Comparison of ENCODE assay signal across 23 cellular contexts in the genomic region with DNA sequence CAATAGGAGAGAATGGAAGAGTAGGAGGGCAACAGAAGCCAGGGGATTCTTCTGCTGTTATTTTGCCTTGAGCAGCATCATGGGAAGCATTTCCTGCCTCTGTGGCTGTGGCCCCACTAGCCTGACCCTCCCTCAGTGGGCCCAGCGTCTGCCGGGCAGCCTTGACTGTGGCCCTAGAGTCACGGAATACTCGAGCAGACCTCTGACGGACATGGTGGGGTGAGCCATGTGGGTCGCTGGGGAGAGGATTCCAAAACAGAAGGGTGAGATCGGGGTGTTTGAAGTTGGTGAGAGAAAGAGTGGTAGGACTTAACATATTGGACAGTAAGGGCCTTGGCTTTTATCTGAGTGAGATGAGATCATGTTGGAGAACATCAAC.
"Had no signal": no experiment of that assay in that cellular context is flagged by ENCODE, and none has a peak within 500 bp of the region (broad histone marks: within the 10 kb centered on the region; RNA-seq: fewer than 3 reads in every experiment).

No MANE protein-coding gene starts in this region.

- H3K4me1 ChIP-seq: adrenal gland, ascending aorta, left lung, neural progenitor cell, psoas muscle, right atrium auricular region, stomach, transverse colon had no signal

- H3K36me3 Mint-ChIP-seq: activated CD4-positive, alpha-beta memory T cell treated with anti-CD3 and anti-CD28 coated beads for 36 hours; immature natural killer cell; naive thymus-derived CD8-positive, alpha-beta T cell; neural progenitor cell had no signal

- DNase-seq: activated CD4-positive, alpha-beta memory T cell treated with anti-CD3 and anti-CD28 coated beads for 36 hours; activated CD4-positive, alpha-beta T cell treated with anti-CD3 and anti-CD28 coated beads for 48 hours; activated naive CD4-positive, alpha-beta T cell treated with anti-CD3 and anti-CD28 coated beads, Interleukin-2, amount 50 U/mL, for 16 hours; activated T-cell treated with anti-CD3 and anti-CD28 coated beads, Interleukin-2, amount 50 U/mL, for 48 hours; adrenal gland; brain microvascular endothelial cell; caudate nucleus; dermis blood vessel endothelial cell; effector CD8-positive, alpha-beta T cell; erythroblast; foreskin fibroblast; immature natural killer cell; kidney glomerular epithelial cell; naive thymus-derived CD8-positive, alpha-beta T cell; psoas muscle; stimulated activated CD4-positive, alpha-beta T cell treated with anti-CD3 and anti-CD28 coated beads, Interleukin-1b, Interleukin-23, amount 100 ng/mL, for 48 hours; stomach; transverse colon had no signal

- H3K9me3 Mint-ChIP-seq: activated CD4-positive, alpha-beta memory T cell treated with anti-CD3 and anti-CD28 coated beads for 36 hours; immature natural killer cell; naive thymus-derived CD8-positive, alpha-beta T cell; neural progenitor cell had no signal

- H3K27ac Mint-ChIP-seq: activated CD4-positive, alpha-beta memory T cell treated with anti-CD3 and anti-CD28 coated beads for 36 hours; naive thymus-derived CD8-positive, alpha-beta T cell; neural progenitor cell had no signal

- H3K9me3 ChIP-seq: adrenal gland, ascending aorta, left lung, psoas muscle, right atrium auricular region, stomach, transverse colon had no signal

- H3K36me3 ChIP-seq: adrenal gland, ascending aorta, brain microvascular endothelial cell, left lung, neural progenitor cell, right atrium auricular region, stomach, transverse colon had no signal

- H3K4me1 Mint-ChIP-seq: immature natural killer cell had no signal

- H3K27ac ChIP-seq: adrenal gland, ascending aorta, brain microvascular endothelial cell, hepatocyte, left lung, neural progenitor cell, psoas muscle, right atrium auricular region, stomach, transverse colon had no signal

- H3K4me3 Mint-ChIP-seq: activated CD4-positive, alpha-beta memory T cell treated with anti-CD3 and anti-CD28 coated beads for 36 hours; immature natural killer cell; naive thymus-derived CD8-positive, alpha-beta T cell; neural progenitor cell had no signal

- H3K4me3 ChIP-seq: adrenal gland, ascending aorta, hepatocyte, left lung, neural progenitor cell, psoas muscle, right atrium auricular region, stomach, transverse colon had no signal

- ATAC-seq: left lung; naive thymus-derived CD8-positive, alpha-beta T cell; psoas muscle had no signal

- H3K27me3 ChIP-seq: adrenal gland, ascending aorta, right atrium auricular region, stomach, transverse colon had no signal
